ENCODE assay signal across 23 cellular contexts in the genomic region with DNA sequence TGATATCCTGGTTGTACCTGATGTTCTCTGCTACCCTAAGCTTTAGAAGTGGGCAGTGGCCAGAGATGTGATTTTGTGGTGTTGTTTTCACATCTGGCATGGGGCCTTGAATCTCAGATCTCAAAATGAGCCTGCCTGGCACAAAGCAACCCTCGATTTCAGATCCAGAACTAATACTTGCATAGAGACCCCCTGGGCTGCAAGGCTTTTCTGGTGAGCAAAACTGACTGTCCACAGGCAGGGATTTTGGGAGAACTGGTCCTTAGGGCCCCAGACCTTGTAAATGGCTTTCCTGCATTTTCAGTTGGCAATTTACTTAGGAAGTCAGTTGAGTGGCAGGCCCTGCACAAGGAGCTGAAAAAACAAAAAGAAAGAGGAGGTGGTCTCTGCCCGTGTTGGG.
"Had no signal": no experiment of that assay in that cellular context is flagged by ENCODE, and none has a peak within 500 bp of the region (broad histone marks: within the 10 kb centered on the region; RNA-seq: fewer than 3 reads in every experiment).

No MANE protein-coding gene starts in this region.

- H3K36me3 Mint-ChIP-seq: mesothelial cell of epicardium had no signal

- H3K27me3 ChIP-seq: colonic mucosa, gastrocnemius medialis, heart right ventricle, left lung had no signal

- H3K4me1 Mint-ChIP-seq: mesothelial cell of epicardium had no signal

- H3K4me1 ChIP-seq: heart right ventricle, left lung, lower lobe of right lung had no signal

- H3K27me3 Mint-ChIP-seq: dendritic cell treated with granulocyte-macrophage colony-stimulating factor and Interleukin-4, amounts not matched to agents 40 ng/mL and 50 ng/mL, for 4 days had no signal

- ATAC-seq: esophagus mucosa, gastrocnemius medialis, heart right ventricle, left cardiac atrium, left lung, left ventricle myocardium superior, lower lobe of right lung, mucosa of descending colon had no signal

- H3K4me3 Mint-ChIP-seq: dendritic cell treated with granulocyte-macrophage colony-stimulating factor and Interleukin-4, amounts not matched to agents 40 ng/mL and 50 ng/mL, for 4 days; mesothelial cell of epicardium had no signal

- H3K4me3 ChIP-seq: colonic mucosa, esophagus squamous epithelium, gastrocnemius medialis, heart right ventricle, left lung, lower lobe of right lung, mucosa of descending colon had no signal

- H3K27ac Mint-ChIP-seq: dendritic cell treated with granulocyte-macrophage colony-stimulating factor and Interleukin-4, amounts not matched to agents 40 ng/mL and 50 ng/mL, for 4 days; mesothelial cell of epicardium had no signal

- DNase-seq: colonic mucosa; cortex of kidney; effector CD4-positive, alpha-beta T cell; effector memory CD4-positive, alpha-beta T cell; erythroblast; esophagus squamous epithelium; foreskin fibroblast; foreskin melanocyte; gastrocnemius medialis; glutamatergic neuron; head of caudate nucleus; heart right ventricle; hippocampal formation; left cardiac atrium; left lung; left ventricle myocardium superior; lower lobe of right lung; mesenchymal stem cell; mucosa of descending colon had no signal

- H3K36me3 ChIP-seq: colonic mucosa, esophagus squamous epithelium, gastrocnemius medialis, heart right ventricle, left lung, lower lobe of right lung had no signal

- H3K27ac ChIP-seq: colonic mucosa, epithelial cell of prostate, esophagus squamous epithelium, gastrocnemius medialis, heart right ventricle, left lung, lower lobe of right lung had no signal

- H3K9me3 ChIP-seq: colonic mucosa, esophagus squamous epithelium, gastrocnemius medialis, lower lobe of right lung, mucosa of descending colon had no signal
